In the genomic region with DNA sequence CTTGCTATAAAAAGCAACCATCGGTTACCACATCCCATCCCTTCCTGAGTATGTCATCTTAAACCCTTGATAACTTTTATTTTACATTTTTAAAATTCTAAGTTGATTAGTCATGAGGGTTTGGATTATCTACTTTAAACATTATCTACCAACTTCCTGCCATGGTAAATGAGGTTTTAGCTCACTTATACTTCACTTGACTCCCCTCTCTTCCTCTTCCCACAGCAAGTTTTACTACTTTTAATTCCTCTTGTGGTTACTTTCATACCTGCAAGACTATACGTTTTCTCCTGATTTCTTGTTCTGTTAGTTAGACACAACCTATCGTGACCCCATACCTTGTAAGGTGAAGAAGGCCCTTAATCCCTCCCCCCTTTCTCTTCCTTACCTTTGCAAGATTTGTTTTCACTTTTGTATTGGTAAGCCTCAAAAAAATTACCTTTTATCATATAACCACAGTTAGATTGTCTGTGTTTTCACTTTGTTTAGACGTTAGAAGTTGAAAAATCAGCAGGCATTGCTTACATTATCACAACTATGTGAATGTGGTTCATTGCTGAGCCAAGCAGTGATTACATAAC, we compare ENCODE assay signal across 14 cellular contexts.
DNase-seq lines count a peak whose midpoint lies in the region; ATAC-seq and TF ChIP-seq lines count a peak whose summit lies in the region.
"Had no signal": no experiment of that assay in that cellular context is flagged by ENCODE, and none has a peak within 500 bp of the region (broad histone marks: within the 10 kb centered on the region; RNA-seq: fewer than 3 reads in every experiment).

No MANE protein-coding gene starts in this region.

- no peaks in the 10 kb centered on the region for H3K36me3 ChIP-seq in stomach
- H3K36me3 ChIP-seq: ascending aorta, HAP-1 had no signal

- no peaks in the 10 kb centered on the region for H3K9me3 ChIP-seq in stomach
- H3K9me3 ChIP-seq: ascending aorta, HAP-1 had no signal

- intact Hi-C loops in stomach (cut with DNase I; ENCODE audit: low total_unique reads), result no loop called here

- TF ChIP-seq POLR2A in stomach (IDR thresholded peaks at IDR 0.05), result no peak

- 50 to 52% (median 52%) methylated on average over 4 of the region's 4 CpGs for WGBS in stomach, 5 donors

- TF ChIP-seq EP300 in stomach (IDR thresholded peaks at IDR 0.05), result no peak

- H3K4me3 ChIP-seq in fibroblast of the aortic adventitia (ENCODE audit: low read depth, low read length), result no peak overlapping the region
- no peak overlapping the region for H3K4me3 ChIP-seq in stomach
- H3K4me3 ChIP-seq: ascending aorta, HAP-1 had no signal

- no peaks in the 10 kb centered on the region for H3K4me1 ChIP-seq in stomach
- H3K4me1 ChIP-seq: ascending aorta, HAP-1 had no signal

- TF ChIP-seq CTCF in fibroblast of the aortic adventitia (IDR thresholded peaks at IDR 0.05; ENCODE audit: insufficient read depth, low read length) (no peak), stomach (IDR thresholded peaks at IDR 0.05) (no peak)

- no peak for ATAC-seq in HG02623 (IDR thresholded peaks at IDR 0.05; ENCODE audit: unreplicated experiment)
- ATAC-seq: left cardiac atrium had no signal

- H3K27ac ChIP-seq in stomach, result no peak overlapping the region
- H3K27ac ChIP-seq: ascending aorta, epithelial cell of prostate had no signal

- H3K27me3 ChIP-seq in stomach, result no peaks in the 10 kb centered on the region
- H3K27me3 ChIP-seq: ascending aorta had no signal

- DNase-seq in AG08395 (ENCODE audit: low spot score), result peak; percentile 35
- peak; percentile 50 for DNase-seq in H4 (ENCODE audit: low spot score)
- peak; percentile 40 for DNase-seq in RPMI8226
- DNase-seq in fibroblast of the aortic adventitia (ENCODE audit: low read depth), result peak; percentile 3
- no peak for DNase-seq in NCI-H187 treated with DMSO at 0.1 percent for 48 hours (lab: John Stamatoyannopoulos, UW)
- no peak for DNase-seq in occipital lobe (lab: John Stamatoyannopoulos, UW)
- no peak for DNase-seq in stomach
- DNase-seq: left cardiac atrium; NCI-H69; stimulated activated CD4-positive, alpha-beta T cell treated with anti-CD3 and anti-CD28 coated beads, Interleukin-4, amount 100 ng/mL, for 4 hours had no signal

Comparison
In these comparisons a context has a peak if more than half of its experiments do, and no peak if none do; other contexts are left out.
1. DNase-seq: peak in AG08395 (single experiment), H4 (single experiment), RPMI8226 (single experiment) and fibroblast of the aortic adventitia (single experiment); none in NCI-H187 treated with DMSO at 0.1 percent for 48 hours (single experiment), occipital lobe (single experiment) and stomach (single experiment).